In the genomic region with DNA sequence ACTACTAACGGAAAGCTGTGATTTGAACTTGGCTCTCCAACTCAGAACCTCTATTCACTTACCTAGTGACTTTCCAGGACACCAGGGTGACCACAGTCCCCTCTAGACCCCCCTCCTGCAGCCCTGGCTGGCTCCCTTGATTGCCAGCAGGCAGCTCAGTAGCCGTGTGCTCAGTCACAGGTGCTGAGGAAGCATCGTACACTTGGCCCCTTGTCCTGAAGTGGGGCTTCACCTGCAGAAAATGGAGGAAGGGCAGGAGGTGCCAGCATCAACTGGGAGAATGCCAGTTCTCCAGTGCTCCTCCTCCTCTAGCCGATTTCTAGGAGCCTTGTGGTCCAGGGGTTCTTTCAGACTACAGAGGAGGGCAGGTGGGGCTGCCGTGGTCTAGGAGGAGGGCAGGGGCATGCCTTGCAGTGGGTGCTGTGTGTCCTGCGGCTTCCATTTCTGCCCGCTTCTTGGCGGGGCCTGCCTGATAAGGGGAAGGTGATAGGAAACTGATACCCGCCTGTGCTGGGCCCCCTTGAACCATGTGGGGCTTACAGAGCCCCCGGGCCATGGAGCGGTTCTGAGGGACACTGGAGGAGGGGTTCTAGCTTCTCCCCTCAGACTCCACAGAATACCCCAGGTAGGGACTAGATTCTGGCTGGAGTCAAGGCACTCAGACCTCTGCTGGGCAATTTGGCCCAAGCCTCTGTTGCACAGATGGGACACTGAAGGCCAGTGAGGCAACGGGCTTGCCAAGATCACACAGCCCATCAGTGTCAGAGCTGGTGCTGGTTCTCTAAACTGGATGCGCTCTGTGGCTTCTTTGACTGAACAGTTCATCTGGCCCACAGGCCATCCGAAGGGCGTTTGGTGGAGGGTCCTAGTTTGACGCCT, we compare ENCODE assay signal across 15 cellular contexts. TPM values are rescaled to one million over a fixed set of nuclear protein-coding genes. Genes with fewer than 3 reads are reported as not detected.
DNase-seq lines count a peak whose midpoint lies in the region; ATAC-seq and TF ChIP-seq lines count a peak whose summit lies in the region.
"Had no signal": no experiment of that assay in that cellular context is flagged by ENCODE, and none has a peak within 500 bp of the region (broad histone marks: within the 10 kb centered on the region; RNA-seq: fewer than 3 reads in every experiment).

No MANE protein-coding gene starts in this region.

- POLR2A ChIA-PET in HCT116 (lab: Charles Lee): no interaction called here

- peaks cover 38% of the 10 kb centered on the region for H3K4me1 Mint-ChIP-seq in neural crest cell
- H3K4me1 Mint-ChIP-seq: IgD-negative memory B cell had no signal

- CTCF ChIA-PET in HCT116 (lab: Charles Lee): interaction anchor here (1.1 to 9.3 kb wide), 14 partner anchors 10 to 314 kb away, joined by 3 to 102 read pairs (median 5); partner anchors contain the start of gene FAM241B

- H3K9me3 ChIP-seq in HCT116 (ENCODE audit: control insufficient read depth in 1 of 2, insufficient read depth in 1 of 2, low read depth in 1 of 2, low read length in 2 of 2): no peaks in the 10 kb centered on the region

- peak overlapping the region; percentile 13 for H3K4me3 Mint-ChIP-seq in neural crest cell
- H3K4me3 Mint-ChIP-seq: CD8-positive, alpha-beta memory T cell had no signal

- H3K27me3 ChIP-seq in HCT116 (ENCODE audit: insufficient read depth, low read length): no peaks in the 10 kb centered on the region

- in situ Hi-C loops in G401 (cut with HindIII; ENCODE audit: low sequenced_read_pairs): no loop called here

- no peaks in the 10 kb centered on the region for H4K20me1 ChIP-seq in HCT116 (ENCODE audit: insufficient read depth)

- no peak for TF ChIP-seq POLR2A in HCT116 (IDR thresholded peaks at IDR 0.05; ENCODE audit: borderline replicate concordance, extremely low read depth, insufficient read depth, insufficient read length)

- no peak for TF ChIP-seq RAD21 in HCT116 (IDR thresholded peaks at IDR 0.05; ENCODE audit: low read depth)

- ATAC-seq in HCT116: peak; percentile 41
- no peak for ATAC-seq in HG02678 (IDR thresholded peaks at IDR 0.05; ENCODE audit: unreplicated experiment)

- RAD21 ChIA-PET in HCT116 (lab: Charles Lee; ENCODE audit: low non-redundant PET in 1 of 2, low total read pairs in 2 of 2, uncharacterized antibody in 2 of 2, unreplicated experiment in 2 of 2): interaction anchor here in 1 of 2 experiments (0.9 to 1.4 kb wide), 2 partner anchors 72 to 157 kb away, joined by 3 to 5 read pairs; no protein-coding TSS in a partner anchor

- no peaks in the 10 kb centered on the region for H3K79me2 ChIP-seq in HCT116 (ENCODE audit: insufficient read depth, low read length)

- H3K27ac Mint-ChIP-seq in neural crest cell (ENCODE audit: unreplicated experiment): no peak overlapping the region
- H3K27ac Mint-ChIP-seq: IgD-negative memory B cell had no signal

- no peak overlapping the region for H3K27ac ChIP-seq in HCT116 (ENCODE audit: low read depth, low read length)
- H3K27ac ChIP-seq: PC-9 had no signal

- TF ChIP-seq CTCF in HCT116 (IDR thresholded peaks at IDR 0.05 in 2 of 3, conservative IDR thresholded peaks at IDR 0.05 in 1 of 3; ENCODE audit: borderline replicate concordance in 1 of 3, insufficient read depth in 1 of 3, low read depth in 2 of 3, low read length in 2 of 3): no peak
- TF ChIP-seq CTCF in neural crest cell (conservative IDR thresholded peaks at IDR 0.05): no peak

- H3K9ac ChIP-seq in HCT116 (ENCODE audit: low read length): no peak overlapping the region

- H3K9me3 Mint-ChIP-seq in neural crest cell: no peaks in the 10 kb centered on the region
- H3K9me3 Mint-ChIP-seq: CD8-positive, alpha-beta memory T cell had no signal

- no peak overlapping the region for H2AFZ ChIP-seq in HCT116 (ENCODE audit: low read depth, low read length, poor library complexity, severe bottlenecking)
- H2AFZ ChIP-seq: PC-9 had no signal

- H3K36me3 Mint-ChIP-seq in neural crest cell (ENCODE audit: low read depth): no peaks in the 10 kb centered on the region
- H3K36me3 Mint-ChIP-seq: CD8-positive, alpha-beta memory T cell; IgD-negative memory B cell had no signal

- intact Hi-C loops in HCT116 (cut with micrococcal nuclease): loop anchor here (1.0 to 5.0 kb wide), 3 partner anchors 73 to 268 kb away; partner anchors contain the start of gene COL13A1

- peaks cover 4 to 10% of the 10 kb centered on the region in 2 experiments for H3K4me1 ChIP-seq in HCT116 (ENCODE audit: control insufficient read depth in 1 of 2, insufficient read depth in 2 of 2, low read length in 2 of 2)

- H3K27me3 Mint-ChIP-seq in neural crest cell (ENCODE audit: low read depth): peaks cover 23% of the 10 kb centered on the region

- BruUV-seq in HCT116 (replicated peaks; lab: Mats Ljungman, UMichigan): no TSS peak

- DNase-seq in G401 (ENCODE audit: low spot score): peak; percentile 93
- no peak for DNase-seq in HCT116 (ENCODE audit: low read depth, low spot score)
- peak; percentile 86 for DNase-seq in cerebellum (ENCODE audit: low spot score)
- no peak for DNase-seq in neural crest cell (ENCODE audit: low read depth, low spot score)
- DNase-seq in activated CD8-positive, alpha-beta memory T cell treated with anti-CD3 and anti-CD28 coated beads, Interleukin-2, amount 50 U/mL, for 4 hours: no peak
- no peak for DNase-seq in NCI-H2081 (lab: John Stamatoyannopoulos, UW)
- DNase-seq in NCI-H2227 treated with DMSO at 0.1 percent for 48 hours (lab: John Stamatoyannopoulos, UW): no peak
- DNase-seq: DMS 273 treated with DMSO at 0.1 percent for 48 hours, NCI-H1417 treated with DMSO at 0.1 percent for 48 hours, NCI-H2029 treated with DMSO at 0.1 percent for 48 hours, NCI-H524 treated with DMSO at 0.1 percent for 48 hours had no signal

- no peaks in the 10 kb centered on the region for H3K36me3 ChIP-seq in HCT116 (ENCODE audit: control insufficient read depth in 1 of 2, insufficient read depth in 2 of 2, low read length in 2 of 2)

- peak overlapping the region; percentile 25; the same call in 1 of the 2 replicates for H3K4me2 ChIP-seq in HCT116 (ENCODE audit: low read length)
- H3K4me2 ChIP-seq: PC-9 had no signal

- no peaks in the 10 kb centered on the region for H3K9me2 ChIP-seq in HCT116 (ENCODE audit: insufficient read depth)

- H3K4me3 ChIP-seq in HCT116 (replicated peaks in 1 of 2; ENCODE audit: low read depth in 1 of 2, low read length in 2 of 2): no peak overlapping the region
- H3K4me3 ChIP-seq: PC-9 had no signal

TF ChIP-seq in HCT116, 20 proteins besides CTCF, POLR2A, EP300 and RAD21 (continues in another document):
- TF ChIP-seq CEBPB (IDR thresholded peaks at IDR 0.05; ENCODE audit: low read depth) (no peak), ZNF274 (IDR thresholded peaks at IDR 0.05; ENCODE audit: low read depth, low read length) (no peak), FOSL1 (IDR thresholded peaks at IDR 0.05; ENCODE audit: low read depth) (no peak), EZH2 (IDR thresholded peaks at IDR 0.05) (no peak), YY1 (IDR thresholded peaks at IDR 0.05; ENCODE audit: extremely low read depth, insufficient replicate concordance, low read depth, low read length) (no peak), ZFX (IDR thresholded peaks at IDR 0.05) (no peak), CBX3 (IDR thresholded peaks at IDR 0.05; ENCODE audit: low read depth) (no peak), POLR2AphosphoS5 (IDR thresholded peaks at IDR 0.05; ENCODE audit: low read depth, low read length) (no peak), ELF1 (IDR thresholded peaks at IDR 0.05; ENCODE audit: borderline replicate concordance, low read depth) (no peak)
- TF ChIP-seq, protein P1, sequence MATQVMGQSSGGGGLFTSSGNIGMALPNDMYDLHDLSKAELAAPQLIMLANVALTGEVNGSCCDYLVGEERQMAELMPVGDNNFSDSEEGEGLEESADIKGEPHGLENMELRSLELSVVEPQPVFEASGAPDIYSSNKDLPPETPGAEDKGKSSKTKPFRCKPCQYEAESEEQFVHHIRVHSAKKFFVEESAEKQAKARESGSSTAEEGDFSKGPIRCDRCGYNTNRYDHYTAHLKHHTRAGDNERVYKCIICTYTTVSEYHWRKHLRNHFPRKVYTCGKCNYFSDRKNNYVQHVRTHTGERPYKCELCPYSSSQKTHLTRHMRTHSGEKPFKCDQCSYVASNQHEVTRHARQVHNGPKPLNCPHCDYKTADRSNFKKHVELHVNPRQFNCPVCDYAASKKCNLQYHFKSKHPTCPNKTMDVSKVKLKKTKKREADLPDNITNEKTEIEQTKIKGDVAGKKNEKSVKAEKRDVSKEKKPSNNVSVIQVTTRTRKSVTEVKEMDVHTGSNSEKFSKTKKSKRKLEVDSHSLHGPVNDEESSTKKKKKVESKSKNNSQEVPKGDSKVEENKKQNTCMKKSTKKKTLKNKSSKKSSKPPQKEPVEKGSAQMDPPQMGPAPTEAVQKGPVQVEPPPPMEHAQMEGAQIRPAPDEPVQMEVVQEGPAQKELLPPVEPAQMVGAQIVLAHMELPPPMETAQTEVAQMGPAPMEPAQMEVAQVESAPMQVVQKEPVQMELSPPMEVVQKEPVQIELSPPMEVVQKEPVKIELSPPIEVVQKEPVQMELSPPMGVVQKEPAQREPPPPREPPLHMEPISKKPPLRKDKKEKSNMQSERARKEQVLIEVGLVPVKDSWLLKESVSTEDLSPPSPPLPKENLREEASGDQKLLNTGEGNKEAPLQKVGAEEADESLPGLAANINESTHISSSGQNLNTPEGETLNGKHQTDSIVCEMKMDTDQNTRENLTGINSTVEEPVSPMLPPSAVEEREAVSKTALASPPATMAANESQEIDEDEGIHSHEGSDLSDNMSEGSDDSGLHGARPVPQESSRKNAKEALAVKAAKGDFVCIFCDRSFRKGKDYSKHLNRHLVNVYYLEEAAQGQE (IDR thresholded peaks at IDR 0.05; ENCODE audit: low read depth): no peak
- TF ChIP-seq, protein P2, sequence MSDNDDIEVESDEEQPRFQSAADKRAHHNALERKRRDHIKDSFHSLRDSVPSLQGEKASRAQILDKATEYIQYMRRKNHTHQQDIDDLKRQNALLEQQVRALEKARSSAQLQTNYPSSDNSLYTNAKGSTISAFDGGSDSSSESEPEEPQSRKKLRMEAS (IDR thresholded peaks at IDR 0.05): no peak

RNA-seq across cellular contexts. Expression of gene FAM241B, which starts 14.0 kb away (rescaled TPM):
- total RNA-seq in G401 (2014; rRNA removed; shearing (Covaris generic)): 27.8 and 36.7 TPM in 2 replicates
- total RNA-seq in HCT116 (2021; ENCODE audit: unreplicated experiment) (18.0 TPM), cerebellum (11.3 TPM), neural crest cell (11.6 and 12.5 TPM in 2 replicates)
- 27.0 and 31.1 TPM in 2 replicates for polyA plus RNA-seq in HCT116 (2012)

Comparison
In these comparisons a context has a peak if more than half of its experiments do, and no peak if none do; other contexts are left out.
1. DNase-seq: peak in G401 (single experiment) and cerebellum (single experiment); none in HCT116 (single experiment), neural crest cell (single experiment), activated CD8-positive, alpha-beta memory T cell treated with anti-CD3 and anti-CD28 coated beads, Interleukin-2, amount 50 U/mL, for 4 hours (single experiment), NCI-H2081 (0 of 2) and NCI-H2227 treated with DMSO at 0.1 percent for 48 hours (single experiment).